In the genomic region with DNA sequence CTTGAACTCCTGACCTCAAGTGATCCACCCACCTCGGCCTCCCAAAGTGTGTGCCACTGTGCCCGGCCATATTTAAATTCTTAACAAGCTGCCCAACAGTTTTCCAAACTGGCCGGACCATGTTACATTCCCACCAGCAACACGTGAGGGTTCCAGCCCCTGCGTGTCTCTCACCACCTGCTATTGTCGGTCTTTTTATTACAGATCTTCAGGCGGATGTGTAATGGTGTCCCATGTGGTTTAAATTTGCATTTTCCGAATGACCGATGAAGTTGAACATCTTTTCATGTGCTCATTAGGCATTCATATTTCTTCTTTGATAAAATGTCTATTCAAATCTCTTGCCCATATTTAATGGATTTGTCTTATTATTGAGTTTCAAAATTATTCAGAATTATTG, we compare ENCODE assay signal across 25 cellular contexts. TPM values are rescaled to one million over a fixed set of nuclear protein-coding genes. Genes with fewer than 3 reads are reported as not detected.
DNase-seq lines count a peak whose midpoint lies in the region; ATAC-seq and TF ChIP-seq lines count a peak whose summit lies in the region.
"Had no signal": no experiment of that assay in that cellular context is flagged by ENCODE, and none has a peak within 500 bp of the region (broad histone marks: within the 10 kb centered on the region; RNA-seq: fewer than 3 reads in every experiment).

No MANE protein-coding gene starts in this region.

- H3K9me2 ChIP-seq in DOHH2 (replicated peaks; ENCODE audit: control insufficient read depth, low read length) = no peaks in the 10 kb centered on the region
- H3K9me2 ChIP-seq: SK-N-SH had no signal

- peaks cover 32% of the 10 kb centered on the region for H3K9me3 ChIP-seq in DOHH2 (ENCODE audit: control insufficient read depth, insufficient read depth, low read length)

- H4K20me1 ChIP-seq in DOHH2 (ENCODE audit: control insufficient read depth, insufficient read depth, low read depth, low read length) = peaks cover 9% of the 10 kb centered on the region; the same call in 1 of the 2 replicates

- intact Hi-C loops in sciatic nerve (cut with DNase I) = no loop called here

- POLR2A ChIA-PET in RWPE1 (lab: Yijun Ruan, JAX; ENCODE audit: low non-redundant PET) = no interaction called here

- ATAC-seq in sciatic nerve (no peak), HG03571 (IDR thresholded peaks at IDR 0.05; ENCODE audit: unreplicated experiment) (no peak)
- ATAC-seq: A549, GM23338 had no signal

- no peaks in the 10 kb centered on the region for H3K36me3 ChIP-seq in DOHH2 (ENCODE audit: control insufficient read depth, low read length)
- H3K36me3 ChIP-seq: HAP-1 had no signal

- H3K27me3 ChIP-seq in DOHH2 (ENCODE audit: control insufficient read depth, low read length) = peaks cover 19% of the 10 kb centered on the region

- peaks cover 30% of the 10 kb centered on the region for H3K4me1 ChIP-seq in DOHH2 (ENCODE audit: control insufficient read depth, low read length)
- H3K4me1 ChIP-seq: A549, HAP-1 had no signal

- peak overlapping the region; percentile 41 for H3K4me2 ChIP-seq in DOHH2 (ENCODE audit: low read length)
- H3K4me2 ChIP-seq: A549, GM23338, KMS-11, SK-N-SH had no signal

- TF ChIP-seq CTCF in DOHH2 (IDR thresholded peaks at IDR 0.05; ENCODE audit: low read depth, low read length, poor library complexity, severe bottlenecking) (no peak), coronary artery (IDR thresholded peaks at IDR 0.05) (no peak), RWPE1 (conservative IDR thresholded peaks at IDR 0.05; ENCODE audit: low read depth) (no peak)

- CTCF ChIA-PET in RWPE1 (lab: Yijun Ruan, JAX) = interaction anchor here (0.6 to 0.7 kb wide), 2 partner anchors 9 to 12 kb away, joined by 3 read pairs; no protein-coding TSS in a partner anchor

- H3K79me2 ChIP-seq in DOHH2 (ENCODE audit: control insufficient read depth, low read length) = no peaks in the 10 kb centered on the region

- DNase-seq in NAMALWA (ENCODE audit: low spot score) = peak; percentile 88
- peak; percentile 36 for DNase-seq in coronary artery (ENCODE audit: low spot score)
- DNase-seq in sciatic nerve (ENCODE audit: low spot score) = peak; percentile 26
- DNase-seq in COLO829 (ENCODE audit: low spot score) = no peak
- DNase-seq in RWPE1 (ENCODE audit: low spot score) = no peak
- no peak for DNase-seq in HCEC 1CT
- DNase-seq: CD4-positive, CD25-positive, alpha-beta regulatory T cell; COR-L47; DMS79; IMR-90; MV-4-11; NCI-H1694; NCI-H2081; NCI-H2171; NCI-H345; NCI-H524; OCI-M1; SHP77 treated with DMSO at 0.1 percent for 48 hours; SK-N-SH had no signal

- no peak overlapping the region for H3K27ac ChIP-seq in DOHH2 (ENCODE audit: low read depth, low read length)
- H3K27ac ChIP-seq in coronary artery = no peak overlapping the region
- H3K27ac ChIP-seq in RWPE1 = no peak overlapping the region
- H3K27ac ChIP-seq: A549, KMS-11 had no signal

- H3F3A ChIP-seq in DOHH2 (ENCODE audit: control insufficient read depth, insufficient read depth) = peaks cover 6% of the 10 kb centered on the region; the same call in 1 of the 2 replicates

- H3K4me3 ChIP-seq in DOHH2 (ENCODE audit: low read length) (peak overlapping the region; percentile 33), coronary artery (no peak overlapping the region)
- H3K4me3 ChIP-seq: A549, GM23338, HAP-1 had no signal

RNA-seq across cellular contexts. Expression of a gene that starts 11.5 kb away (rescaled TPM):
- 2.4 TPM for total RNA-seq in sciatic nerve
- total RNA-seq: CD4-positive, CD25-positive, alpha-beta regulatory T cell had no signal

Comparison
In these comparisons a context has a peak if more than half of its experiments do, and no peak if none do; other contexts are left out.
1. DNase-seq: peak in NAMALWA (single experiment), coronary artery (single experiment) and sciatic nerve (single experiment); none in COLO829 (single experiment), RWPE1 (single experiment) and HCEC 1CT (single experiment).